In the genomic region with DNA sequence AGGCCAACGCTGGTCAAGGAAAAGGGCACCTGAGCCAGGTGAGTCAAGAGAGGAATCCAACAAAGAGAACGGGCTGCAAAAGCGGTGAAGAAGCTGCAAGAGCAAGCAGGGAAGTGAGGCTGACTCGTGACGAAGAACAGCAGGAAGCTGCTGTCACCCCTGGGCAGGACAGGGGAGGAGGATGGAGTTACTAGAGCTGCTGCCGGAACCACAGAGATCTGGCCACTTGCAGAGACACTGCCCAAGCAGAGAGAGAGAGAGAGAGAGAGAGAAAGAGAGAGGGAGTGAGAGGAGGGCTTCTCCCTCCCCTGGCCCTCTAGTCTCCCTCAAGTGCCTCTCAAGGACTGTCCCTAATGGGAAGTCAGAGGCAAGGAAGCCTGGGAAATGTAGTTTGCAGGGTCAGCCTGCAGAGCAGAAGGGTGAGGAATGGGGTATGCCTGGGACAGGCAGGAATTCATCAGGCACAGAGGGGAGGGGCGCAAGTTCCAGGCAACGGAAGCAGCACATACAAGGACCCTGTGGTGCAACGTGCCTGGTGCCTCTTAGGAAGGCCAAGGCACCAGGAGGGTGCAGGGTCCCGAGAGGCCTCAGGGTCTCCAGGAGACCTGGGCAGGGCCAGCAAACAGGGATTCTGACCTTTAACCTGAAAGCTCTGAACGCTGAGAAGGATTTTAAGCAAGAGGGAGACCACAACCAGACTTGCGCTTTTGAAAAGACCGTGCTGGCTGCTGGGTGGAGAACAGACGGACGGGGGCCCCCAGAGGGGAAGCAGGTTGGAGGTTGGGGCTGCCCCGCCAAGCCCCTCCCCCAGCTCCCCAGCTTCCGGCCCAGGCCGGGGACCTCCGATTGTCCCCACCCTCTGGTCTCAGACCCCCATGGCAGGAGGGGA, we compare ENCODE assay signal across 8 cellular contexts. TPM values are rescaled to one million over a fixed set of nuclear protein-coding genes. Genes with fewer than 3 reads are reported as not detected.
A peak's percentile ranks its signal among the peaks of the same experiment; 100 is the strongest.
DNase-seq lines count a peak whose midpoint lies in the region; ATAC-seq, FAIRE-seq and TF ChIP-seq lines count a peak whose summit lies in the region.

No MANE protein-coding gene starts in this region.

- ATAC-seq in GM18511 (IDR thresholded peaks at IDR 0.05; ENCODE audit: unreplicated experiment) (no peak), HG02970 (IDR thresholded peaks at IDR 0.05; ENCODE audit: low FRiP score, unreplicated experiment) (no peak)

- no peak overlapping the region for H3K27ac ChIP-seq in effector memory CD4-positive, alpha-beta T cell (ENCODE audit: insufficient read depth, low read length, poor library complexity, severe bottlenecking)
- H3K27ac ChIP-seq in osteoblast (ENCODE audit: low read depth, low read length) = no peak overlapping the region

- H3K4me3 ChIP-seq in effector memory CD4-positive, alpha-beta T cell (ENCODE audit: insufficient read depth, low read depth, low read length, poor library complexity, severe bottlenecking) = peak overlapping the region; percentile 4
- H3K4me3 ChIP-seq in osteoblast (ENCODE audit: insufficient read depth, low read length) = no peak overlapping the region

- H3K36me3 ChIP-seq in effector memory CD4-positive, alpha-beta T cell (ENCODE audit: control insufficient read depth, insufficient read depth, low read length) = no peaks in the 10 kb centered on the region
- no peaks in the 10 kb centered on the region for H3K36me3 ChIP-seq in osteoblast (ENCODE audit: insufficient read depth, low read length)

- H2AFZ ChIP-seq in osteoblast (ENCODE audit: low read length) = peak overlapping the region; percentile 96

- peak overlapping the region; percentile 42 for H3K4me2 ChIP-seq in osteoblast (ENCODE audit: insufficient read depth, low read length)

- no peaks in the 10 kb centered on the region for H3K9me3 ChIP-seq in effector memory CD4-positive, alpha-beta T cell (ENCODE audit: control insufficient read depth, low read length)
- H3K9me3 ChIP-seq in osteoblast (ENCODE audit: low read depth, low read length) = no peaks in the 10 kb centered on the region

- H3K27me3 ChIP-seq in effector memory CD4-positive, alpha-beta T cell (replicated peaks; ENCODE audit: control insufficient read depth, insufficient read depth, low read length, poor library complexity, severe bottlenecking) = no peaks in the 10 kb centered on the region
- H3K27me3 ChIP-seq in osteoblast (ENCODE audit: insufficient read depth, low read length) = no peaks in the 10 kb centered on the region

- no peaks in the 10 kb centered on the region for H4K20me1 ChIP-seq in osteoblast (ENCODE audit: insufficient read depth, low read length)

- no peaks in the 10 kb centered on the region for H3K4me1 ChIP-seq in effector memory CD4-positive, alpha-beta T cell (ENCODE audit: control insufficient read depth, insufficient read depth, low read length, poor library complexity, severe bottlenecking)
- peaks cover 21% of the 10 kb centered on the region for H3K4me1 ChIP-seq in osteoblast (ENCODE audit: insufficient read depth, low read length)

- peak; percentile 72 for DNase-seq in NOMO-1 treated with dmso at 0.1 percent for 144 hours (lab: John Stamatoyannopoulos, UW; ENCODE audit: unreplicated experiment)
- DNase-seq in effector memory CD4-positive, alpha-beta T cell = no peak
- peak; percentile 73 for DNase-seq in osteoblast (ENCODE audit: insufficient read length, low spot score, missing footprints)
- DNase-seq in NCI-H446 (lab: John Stamatoyannopoulos, UW) = no peak
- DNase-seq in inferior parietal cortex (ENCODE audit: extremely low spot score) = no peak

- no peaks in the 10 kb centered on the region for H3K79me2 ChIP-seq in osteoblast (ENCODE audit: insufficient read depth, low read length)

- TF ChIP-seq CTCF in osteoblast (IDR thresholded peaks at IDR 0.05; ENCODE audit: extremely low read depth, low read depth, low read length) = no peak

- FAIRE-seq in G401.6 (lab: Jason Lieb, UNC) = peak; percentile 90

RNA-seq across cellular contexts. Expression of a gene that starts 45.8 kb away (rescaled TPM):
- total RNA-seq in osteoblast = under 0.01 TPM in 1 of 2 replicates, not detected in the other

Comparison
In these comparisons a context has a peak if more than half of its experiments do, and no peak if none do; other contexts are left out.
1. DNase-seq: peak in NOMO-1 treated with dmso at 0.1 percent for 144 hours (single experiment) and osteoblast (single experiment); none in effector memory CD4-positive, alpha-beta T cell (0 of 3), NCI-H446 (0 of 2) and inferior parietal cortex (single experiment).